1 cellular context compared by ENCODE assay signal in genomic region chr7:1503390-1503789, GRCh38.
TF ChIP-seq lines count a peak whose summit lies in the region.

No MANE protein-coding gene starts in this region.

TF ChIP-seq in GM12878, 131 proteins besides CTCF, POLR2A, EP300 and RAD21:
- TF ChIP-seq ZNF24 (IDR thresholded peaks at IDR 0.05) (no peak), EED (IDR thresholded peaks at IDR 0.05; ENCODE audit: low read depth) (no peak), STAT1 (conservative IDR thresholded peaks at IDR 0.05) (no peak), NFXL1 (IDR thresholded peaks at IDR 0.05; ENCODE audit: borderline replicate concordance) (no peak), RELA (IDR thresholded peaks at IDR 0.05; ENCODE audit: borderline replicate concordance, partially characterized antibody) (no peak), HDAC2 (IDR thresholded peaks at IDR 0.05) (no peak), ATF3 (IDR thresholded peaks at IDR 0.05; ENCODE audit: borderline replicate concordance, extremely low read depth, low read depth, low read length) (no peak), ZNF687 (IDR thresholded peaks at IDR 0.05) (no peak), ZNF622 (IDR thresholded peaks at IDR 0.05) (no peak), YBX1 (IDR thresholded peaks at IDR 0.05) (no peak), BMI1 (IDR thresholded peaks at IDR 0.05; ENCODE audit: borderline replicate concordance) (no peak), E2F8 (IDR thresholded peaks at IDR 0.05; ENCODE audit: low read depth, partially characterized antibody) (no peak), HDAC6 (IDR thresholded peaks at IDR 0.05; ENCODE audit: unreplicated experiment) (no peak), SIN3A (IDR thresholded peaks at IDR 0.05; ENCODE audit: low read depth, low read length) (no peak), TARDBP (IDR thresholded peaks at IDR 0.05; ENCODE audit: borderline replicate concordance) (no peak), FOXK2 (IDR thresholded peaks at IDR 0.05) (no peak), HDGF (IDR thresholded peaks at IDR 0.05) (no peak)
- TF ChIP-seq, protein P1, sequence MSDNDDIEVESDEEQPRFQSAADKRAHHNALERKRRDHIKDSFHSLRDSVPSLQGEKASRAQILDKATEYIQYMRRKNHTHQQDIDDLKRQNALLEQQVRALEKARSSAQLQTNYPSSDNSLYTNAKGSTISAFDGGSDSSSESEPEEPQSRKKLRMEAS (IDR thresholded peaks at IDR 0.05; ENCODE audit: low read depth, low read length), result no peak
